ENCODE assay signal across 8 cellular contexts in genomic region chr4:157217708-157218107, GRCh38. TPM values are rescaled to one million over a fixed set of nuclear protein-coding genes. Genes with fewer than 3 reads are reported as not detected.
DNase-seq lines count a peak whose midpoint lies in the region; ATAC-seq and TF ChIP-seq lines count a peak whose summit lies in the region.

No MANE protein-coding gene starts in this region.

- CTCF ChIA-PET in HCT116 (lab: Charles Lee), result no interaction called here

- no peaks in the 10 kb centered on the region for H4K20me1 ChIP-seq in HCT116 (ENCODE audit: insufficient read depth)

- no peak for TF ChIP-seq POLR2A in HCT116 (IDR thresholded peaks at IDR 0.05; ENCODE audit: borderline replicate concordance, extremely low read depth, insufficient read depth, insufficient read length)

- no peaks in the 10 kb centered on the region for H3K79me2 ChIP-seq in HCT116 (ENCODE audit: insufficient read depth, low read length)

- intact Hi-C loops in HCT116 (cut with micrococcal nuclease), result loop anchor here (1.0 to 10.0 kb wide), 3 partner anchors 743 to 955 kb away; partner anchors contain the start of gene GASK1B

- no peak overlapping the region for H3K4me2 ChIP-seq in HCT116 (ENCODE audit: low read length)

- RAD21 ChIA-PET in HCT116 (lab: Charles Lee; ENCODE audit: low non-redundant PET in 1 of 2, low total read pairs in 2 of 2, uncharacterized antibody in 2 of 2, unreplicated experiment in 2 of 2), result no interaction called here

- H3K27me3 ChIP-seq in HCT116 (ENCODE audit: insufficient read depth, low read length), result no peaks in the 10 kb centered on the region
- peaks cover 2% of the 10 kb centered on the region for H3K27me3 ChIP-seq in WERI-Rb-1 (ENCODE audit: insufficient read depth, low read depth, severe bottlenecking)
- peaks cover 28% of the 10 kb centered on the region for H3K27me3 ChIP-seq in kidney epithelial cell (ENCODE audit: control insufficient read depth, insufficient read depth, low read length)

- H3K27ac ChIP-seq in HCT116 (ENCODE audit: low read depth, low read length), result no peak overlapping the region
- no peak overlapping the region for H3K27ac ChIP-seq in WERI-Rb-1

- peak overlapping the region; percentile 29 for H2AFZ ChIP-seq in HCT116 (ENCODE audit: low read depth, low read length, poor library complexity, severe bottlenecking)

- BruUV-seq in HCT116 (replicated peaks; lab: Mats Ljungman, UMichigan), result no TSS peak

- H3K4me1 ChIP-seq in HCT116 (ENCODE audit: control insufficient read depth in 1 of 2, insufficient read depth in 2 of 2, low read length in 2 of 2), result no peaks in the 10 kb centered on the region

- H3K9me3 ChIP-seq in HCT116 (ENCODE audit: control insufficient read depth in 1 of 2, insufficient read depth in 1 of 2, low read depth in 1 of 2, low read length in 2 of 2) (no peaks in the 10 kb centered on the region), WERI-Rb-1 (ENCODE audit: severe bottlenecking) (no peaks in the 10 kb centered on the region)

- DNase-seq in AG09319 (ENCODE audit: extremely low read depth, low read depth), result no peak
- peak; percentile 18 for DNase-seq in HCT116 (ENCODE audit: low read depth, low spot score)
- DNase-seq in WERI-Rb-1, result no peak
- DNase-seq in kidney epithelial cell (ENCODE audit: low read depth), result no peak
- no peak for DNase-seq in activated CD4-positive, CD25-positive, alpha-beta regulatory T cell treated with anti-CD3 and anti-CD28 coated beads, Interleukin-2, amount 50 U/mL, for 72 hours

- H3K9me2 ChIP-seq in HCT116 (ENCODE audit: insufficient read depth), result no peaks in the 10 kb centered on the region

- POLR2A ChIA-PET in HCT116 (lab: Charles Lee), result no interaction called here

- H3K36me3 ChIP-seq in HCT116 (ENCODE audit: control insufficient read depth in 1 of 2, insufficient read depth in 2 of 2, low read length in 2 of 2) (no peaks in the 10 kb centered on the region), WERI-Rb-1 (peaks cover 2% of the 10 kb centered on the region; the same call in 1 of the 2 replicates), kidney epithelial cell (ENCODE audit: control insufficient read depth, insufficient read depth, low read length) (no peaks in the 10 kb centered on the region)

- TF ChIP-seq CTCF in AG09319 (IDR thresholded peaks at IDR 0.05; ENCODE audit: low read depth, low read length) (peak; percentile 50), HCT116 (IDR thresholded peaks at IDR 0.05 in 2 of 3, conservative IDR thresholded peaks at IDR 0.05 in 1 of 3; ENCODE audit: borderline replicate concordance in 1 of 3, insufficient read depth in 1 of 3, low read depth in 2 of 3, low read length in 2 of 3) (peak; percentile 51 to 72 (median 53); a peak in 5 of 6 replicates), WERI-Rb-1 (IDR thresholded peaks at IDR 0.05; ENCODE audit: low read depth, low read length) (peak; percentile 32; the same call in 1 of the 2 replicates), kidney epithelial cell (IDR thresholded peaks at IDR 0.05; ENCODE audit: insufficient read depth, low read length, poor library complexity, severe bottlenecking) (peak; percentile 49)

- ATAC-seq in HCT116, result no peak; the same call in 1 of the 2 replicates
- ATAC-seq in activated CD4-positive, CD25-positive, alpha-beta regulatory T cell treated with anti-CD3 and anti-CD28 coated beads, Interleukin-2, amount 50 U/mL, for 24 hours, result no peak
- ATAC-seq in HG02798 (IDR thresholded peaks at IDR 0.05; ENCODE audit: poor library complexity, unreplicated experiment), result no peak
- no peak for ATAC-seq in GM18870 (IDR thresholded peaks at IDR 0.05; ENCODE audit: unreplicated experiment)

- TF ChIP-seq RAD21 in HCT116 (IDR thresholded peaks at IDR 0.05; ENCODE audit: low read depth), result peak; percentile 62

- H3K4me3 ChIP-seq in HCT116 (replicated peaks in 1 of 2; ENCODE audit: low read depth in 1 of 2, low read length in 2 of 2) (no peak overlapping the region), WERI-Rb-1 (ENCODE audit: low read depth, low read length) (no peak overlapping the region), kidney epithelial cell (ENCODE audit: low read depth, low read length) (no peak overlapping the region)

- H3K9ac ChIP-seq in HCT116 (ENCODE audit: low read length), result no peak overlapping the region

TF ChIP-seq in HCT116, 20 proteins besides CTCF, POLR2A, EP300 and RAD21:
- TF ChIP-seq POLR2AphosphoS5 (IDR thresholded peaks at IDR 0.05; ENCODE audit: low read depth, low read length) (no peak), EGR1 (IDR thresholded peaks at IDR 0.05; ENCODE audit: low read depth) (no peak), TCF7L2 (IDR thresholded peaks at IDR 0.05; ENCODE audit: borderline replicate concordance, extremely low read depth, insufficient read depth, insufficient read length) (no peak), FOSL1 (IDR thresholded peaks at IDR 0.05; ENCODE audit: low read depth) (no peak), YY1 (IDR thresholded peaks at IDR 0.05; ENCODE audit: extremely low read depth, insufficient replicate concordance, low read depth, low read length) (no peak), SRF (IDR thresholded peaks at IDR 0.05; ENCODE audit: low read depth) (no peak), CEBPB (IDR thresholded peaks at IDR 0.05; ENCODE audit: low read depth) (no peak), MAX (IDR thresholded peaks at IDR 0.05) (no peak), ELF1 (IDR thresholded peaks at IDR 0.05; ENCODE audit: borderline replicate concordance, low read depth) (no peak), ATF3 (IDR thresholded peaks at IDR 0.05) (no peak), SP1 (IDR thresholded peaks at IDR 0.05; ENCODE audit: low read depth) (no peak)

RNA-seq across cellular contexts. Expression of gene GRIA2, which starts 2.8 kb away (rescaled TPM):
- total RNA-seq in HCT116 (2021; ENCODE audit: unreplicated experiment) (not detected), kidney epithelial cell (not detected in 2 replicates)
- not detected in 2 replicates for polyA plus RNA-seq in HCT116 (2012)
